ENCODE assay signal across 11 cellular contexts in the genomic region with DNA sequence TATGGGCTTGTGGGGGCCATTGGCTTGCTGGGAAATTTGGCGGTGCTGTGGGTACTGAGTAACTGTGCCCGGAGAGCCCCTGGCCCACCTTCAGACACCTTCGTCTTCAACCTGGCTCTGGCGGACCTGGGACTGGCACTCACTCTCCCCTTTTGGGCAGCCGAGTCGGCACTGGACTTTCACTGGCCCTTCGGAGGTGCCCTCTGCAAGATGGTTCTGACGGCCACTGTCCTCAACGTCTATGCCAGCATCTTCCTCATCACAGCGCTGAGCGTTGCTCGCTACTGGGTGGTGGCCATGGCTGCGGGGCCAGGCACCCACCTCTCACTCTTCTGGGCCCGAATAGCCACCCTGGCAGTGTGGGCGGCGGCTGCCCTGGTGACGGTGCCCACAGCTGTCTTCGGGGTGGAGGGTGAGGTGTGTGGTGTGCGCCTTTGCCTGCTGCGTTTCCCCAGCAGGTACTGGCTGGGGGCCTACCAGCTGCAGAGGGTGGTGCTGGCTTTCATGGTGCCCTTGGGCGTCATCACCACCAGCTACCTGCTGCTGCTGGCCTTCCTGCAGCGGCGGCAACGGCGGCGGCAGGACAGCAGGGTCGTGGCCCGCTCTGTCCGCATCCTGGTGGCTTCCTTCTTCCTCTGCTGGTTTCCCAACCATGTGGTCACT. TPM values are rescaled to one million over a fixed set of nuclear protein-coding genes. Genes with fewer than 3 reads are reported as not detected.
A peak's percentile ranks its signal among the peaks of the same experiment; 100 is the strongest.
DNase-seq lines count a peak whose midpoint lies in the region; ATAC-seq, FAIRE-seq and TF ChIP-seq lines count a peak whose summit lies in the region.
"Had no signal": no experiment of that assay in that cellular context is flagged by ENCODE, and none has a peak within 500 bp of the region (broad histone marks: within the 10 kb centered on the region; RNA-seq: fewer than 3 reads in every experiment).

No MANE protein-coding gene starts in this region.

- H3K4me3 ChIP-seq in A549 (no peak overlapping the region), GM23248 (no peak overlapping the region), mucosa of descending colon (no peak overlapping the region), prostate gland (no peak overlapping the region)
- H3K4me3 ChIP-seq: SJSA1 had no signal

- H3K4me3 Mint-ChIP-seq in activated naive CD8-positive, alpha-beta T cell treated with anti-CD3 and anti-CD28 coated beads, Interleukin-2, amount 10 ng/mL, durations not matched to agents 7 days and 5 days: no peak overlapping the region

- peaks cover 48% of the 10 kb centered on the region for H3K4me1 Mint-ChIP-seq in activated naive CD8-positive, alpha-beta T cell treated with anti-CD3 and anti-CD28 coated beads, Interleukin-2, amount 10 ng/mL, durations not matched to agents 7 days and 5 days

- H3K4me1 ChIP-seq in A549: peaks cover 76% of the 10 kb centered on the region
- peaks cover 11% of the 10 kb centered on the region for H3K4me1 ChIP-seq in GM23248 (ENCODE audit: insufficient read depth)
- H3K4me1 ChIP-seq in mucosa of descending colon (ENCODE audit: low read depth): peaks cover 40% of the 10 kb centered on the region
- H3K4me1 ChIP-seq in prostate gland (replicated peaks): no peaks in the 10 kb centered on the region

- no peaks in the 10 kb centered on the region for H3K9me3 Mint-ChIP-seq in activated naive CD8-positive, alpha-beta T cell treated with anti-CD3 and anti-CD28 coated beads, Interleukin-2, amount 10 ng/mL, durations not matched to agents 7 days and 5 days

- H3K36me3 ChIP-seq in GM23248 (ENCODE audit: low read depth): peaks cover 13% of the 10 kb centered on the region
- no peaks in the 10 kb centered on the region for H3K36me3 ChIP-seq in mucosa of descending colon (ENCODE audit: low read depth)
- no peaks in the 10 kb centered on the region for H3K36me3 ChIP-seq in prostate gland

- H3K9me2 ChIP-seq in GM23248 (ENCODE audit: insufficient read depth): no peaks in the 10 kb centered on the region

- POLR2A ChIA-PET in A549 (lab: Yijun Ruan, JAX): no interaction called here
- POLR2A ChIA-PET in activated naive CD8-positive, alpha-beta T cell treated with anti-CD3 and anti-CD28 coated beads, Interleukin-2, amount 10 ng/mL, durations not matched to agents 7 days and 5 days (lab: Charles Lee): interaction anchor here (0.8 to 7.5 kb wide), 4 partner anchors 8 to 47 kb away, joined by 3 to 105 read pairs (median 7); a partner anchor contains a TSS

- CTCF ChIA-PET in A549 (lab: Yijun Ruan, JAX): interaction anchor here (1.0 to 10.8 kb wide), 4 partner anchors 8 to 124 kb away, joined by 3 to 423 read pairs (median 22); a partner anchor contains a TSS

- H4K20me1 ChIP-seq in GM23248 (ENCODE audit: insufficient read depth): no peaks in the 10 kb centered on the region

- H3K27me3 Mint-ChIP-seq in activated naive CD8-positive, alpha-beta T cell treated with anti-CD3 and anti-CD28 coated beads, Interleukin-2, amount 10 ng/mL, durations not matched to agents 7 days and 5 days: no peaks in the 10 kb centered on the region

- H3K36me3 Mint-ChIP-seq in activated naive CD8-positive, alpha-beta T cell treated with anti-CD3 and anti-CD28 coated beads, Interleukin-2, amount 10 ng/mL, durations not matched to agents 7 days and 5 days: peaks cover 12% of the 10 kb centered on the region

- peak overlapping the region; percentile 89 for H3K27ac Mint-ChIP-seq in activated naive CD8-positive, alpha-beta T cell treated with anti-CD3 and anti-CD28 coated beads, Interleukin-2, amount 10 ng/mL, durations not matched to agents 7 days and 5 days

- DNase-seq in A549 (ENCODE audit: low read depth in 1 of 2, low spot score in 1 of 2) (no peak), GM23248 (peak; percentile 20), mucosa of descending colon (peak; percentile 41 to 72 (median 71)), mucosa of gallbladder (ENCODE audit: low spot score) (no peak), prostate gland (ENCODE audit: low spot score) (no peak)
- no peak for DNase-seq in activated naive CD8-positive, alpha-beta T cell treated with anti-CD3 and anti-CD28 coated beads, Interleukin-2, amount 10 ng/mL, durations not matched to agents 7 days and 5 days
- DNase-seq in NK-92 treated with Interleukin-12 subunit alpha and Interleukin-12 subunit beta, amount 100 ng/mL, for 24 hours (lab: John Stamatoyannopoulos, UW): no peak
- DNase-seq: midbrain had no signal

- peaks cover 33% of the 10 kb centered on the region for H3F3A ChIP-seq in GM23248 (ENCODE audit: insufficient read depth)

- FAIRE-seq in A549 (lab: Jason Lieb, UNC): no peak

- in situ Hi-C loops in GM23248 (cut with MboI): no loop called here

- no peak overlapping the region for H3K9ac ChIP-seq in GM23248

- H3K4me2 ChIP-seq in A549 (peak overlapping the region; percentile 57), GM23248 (ENCODE audit: unreplicated experiment) (no peak overlapping the region)

- 94% methylated on average over 26 of the region's 29 CpGs for WGBS in A549 (ENCODE audit: missing lambda C conversion rate)
- WGBS in GM23248 (ENCODE audit: low coverage in 1 of 2, low lambda C conversion rate in 2 of 2, missing lambda C conversion rate in 2 of 2), 2 experiments: 81 to 85% methylated on average over 25 to 28 of the region's 29 CpGs
- 84% methylated on average over 23 of the region's 29 CpGs for WGBS in prostate gland

- no peaks in the 10 kb centered on the region for H3K9me3 ChIP-seq in A549
- H3K9me3 ChIP-seq in GM23248 (ENCODE audit: low read depth): no peaks in the 10 kb centered on the region
- no peaks in the 10 kb centered on the region for H3K9me3 ChIP-seq in mucosa of descending colon
- no peaks in the 10 kb centered on the region for H3K9me3 ChIP-seq in prostate gland
- H3K9me3 ChIP-seq: SJSA1 had no signal

- H2AFZ ChIP-seq in GM23248: no peak overlapping the region

- H3K27ac ChIP-seq in A549: peak overlapping the region; percentile 76 to 86
- no peak overlapping the region for H3K27ac ChIP-seq in GM23248
- H3K27ac ChIP-seq in prostate gland: no peak overlapping the region
- H3K27ac ChIP-seq: SJSA1 had no signal

- no peak for TF ChIP-seq EP300 in A549 (IDR thresholded peaks at IDR 0.05)

- H3K27me3 ChIP-seq in GM23248 (replicated peaks; ENCODE audit: insufficient read depth): no peaks in the 10 kb centered on the region
- H3K27me3 ChIP-seq in prostate gland (replicated peaks; ENCODE audit: insufficient read depth): no peaks in the 10 kb centered on the region
- H3K27me3 ChIP-seq: SJSA1 had no signal

- ATAC-seq in A549: peak; percentile 0 to 2; a peak in 2 of 6 replicates
- ATAC-seq in activated naive CD8-positive, alpha-beta T cell treated with anti-CD3 and anti-CD28 coated beads, Interleukin-2, amount 10 ng/mL, durations not matched to agents 7 days and 5 days (ENCODE audit: low read depth): no peak
- ATAC-seq in mucosa of descending colon: peak; percentile 32
- no peak for ATAC-seq in HG03135 (IDR thresholded peaks at IDR 0.05; ENCODE audit: unreplicated experiment)

- TF ChIP-seq CTCF in A549 (IDR thresholded peaks at IDR 0.05): no peak
- TF ChIP-seq CTCF in mucosa of descending colon (IDR thresholded peaks at IDR 0.05): no peak
- no peak for TF ChIP-seq CTCF in prostate gland (IDR thresholded peaks at IDR 0.05)

- no peaks in the 10 kb centered on the region for H3K79me2 ChIP-seq in GM23248 (ENCODE audit: insufficient read depth)

- intact Hi-C loops in mucosa of descending colon (cut with DNase I, micrococcal nuclease): no loop called here
- intact Hi-C loops in prostate gland (cut with DNase I): no loop called here

- TF ChIP-seq POLR2A in A549 (IDR thresholded peaks at IDR 0.05; ENCODE audit: low read length) (no peak), prostate gland (IDR thresholded peaks at IDR 0.05) (no peak)

- no peak for TF ChIP-seq RAD21 in A549 (conservative IDR thresholded peaks at IDR 0.05 in 1 of 2, IDR thresholded peaks at IDR 0.05 in 1 of 2)

RNA-seq across cellular contexts. Expression of a gene that starts 0.5 kb away (rescaled TPM):
- 0.12 TPM in 1 of 2 replicates, not detected in the other for polyA plus RNA-seq in A549 (2011; rRNA removed)
- 0.03 and 0.05 TPM in 2 replicates for polyA plus RNA-seq in A549 (2012; cell fraction: cytosol; rRNA removed)
- polyA plus RNA-seq in A549 (2012; cell fraction: nucleus; rRNA removed): 0.07 TPM in 1 of 2 replicates, not detected in the other
- polyA plus RNA-seq in A549 (2017; fragmentation: RNase III; extraction: RNeasy Plus Mini Kit Qiagen cat#74134 plus additional on column Dnase treatment): 0.06 TPM in 1 of 3 replicates, not detected in the others
- not detected in 2 replicates for polyA minus RNA-seq in A549 (2011; rRNA and poly(A)+ RNA removed)
- not detected in 2 replicates for total RNA-seq in GM23248 (2014; rRNA removed; shearing (Covaris generic))
- polyA plus RNA-seq in GM23248 (2016; fragmentation: Nextera tagmentation; extraction: Ambion mirVana): 0.20 and 0.39 TPM in 2 replicates
- under 1 TPM in 1 of 2 experiments, not detected in 1; 0.26 TPM for total RNA-seq in activated naive CD8-positive, alpha-beta T cell treated with anti-CD3 and anti-CD28 coated beads, Interleukin-2, amount 10 ng/mL, durations not matched to agents 7 days and 5 days
- total RNA-seq in mucosa of descending colon: 1 to 10 TPM; 1.2 to 4.2 (median 3.3) TPM
- total RNA-seq in mucosa of gallbladder: not detected
- total RNA-seq in prostate gland: not detected
- total RNA-seq: Daoy, SJSA1 had no signal

RNA-seq across cellular contexts. Expression of a gene that starts 7.8 kb away (rescaled TPM):
- 69.9 and 72.3 TPM in 2 replicates for polyA plus RNA-seq in A549 (2011; rRNA removed)
- 22.6 and 30.2 TPM in 2 replicates for polyA plus RNA-seq in A549 (2012; cell fraction: cytosol; rRNA removed)
- polyA plus RNA-seq in A549 (2012; cell fraction: nucleus; rRNA removed): 52.1 and 67.4 TPM in 2 replicates
- polyA plus RNA-seq in A549 (2017; fragmentation: RNase III; extraction: RNeasy Plus Mini Kit Qiagen cat#74134 plus additional on column Dnase treatment): 35.7 to 37.9 TPM (median 37.7 TPM) in 3 replicates
- 58.0 and 90.2 TPM in 2 replicates for polyA minus RNA-seq in A549 (2011; rRNA and poly(A)+ RNA removed)
- 24.2 TPM in 2 replicates for total RNA-seq in GM23248 (2014; rRNA removed; shearing (Covaris generic))
- polyA plus RNA-seq in GM23248 (2016; fragmentation: Nextera tagmentation; extraction: Ambion mirVana): 25.3 and 27.8 TPM in 2 replicates
- 10 to 100 TPM; 91.6 to 94.5 TPM for total RNA-seq in activated naive CD8-positive, alpha-beta T cell treated with anti-CD3 and anti-CD28 coated beads, Interleukin-2, amount 10 ng/mL, durations not matched to agents 7 days and 5 days
- total RNA-seq in mucosa of descending colon: 10 to 100 TPM; 52.9 to 59.5 (median 58.6) TPM
- total RNA-seq in mucosa of gallbladder: 44.5 TPM
- 10 to 100 TPM; 49.8 to 66.1 TPM for total RNA-seq in prostate gland

RNA-seq across cellular contexts. Expression of a gene that starts 30.8 kb away (rescaled TPM):
- 48.1 and 51.9 TPM in 2 replicates for polyA plus RNA-seq in A549 (2011; rRNA removed)
- polyA plus RNA-seq in A549 (2012; cell fraction: cytosol; rRNA removed): 16.8 and 17.2 TPM in 2 replicates
- polyA plus RNA-seq in A549 (2012; cell fraction: nucleus; rRNA removed): 10.3 and 14.4 TPM in 2 replicates
- polyA plus RNA-seq in A549 (2017; fragmentation: RNase III; extraction: RNeasy Plus Mini Kit Qiagen cat#74134 plus additional on column Dnase treatment): 19.2 to 23.6 TPM (median 20.4 TPM) in 3 replicates
- 30.5 and 44.6 TPM in 2 replicates for polyA minus RNA-seq in A549 (2011; rRNA and poly(A)+ RNA removed)
- 29.7 and 32.4 TPM in 2 replicates for total RNA-seq in GM23248 (2014; rRNA removed; shearing (Covaris generic))
- 30.5 and 33.1 TPM in 2 replicates for polyA plus RNA-seq in GM23248 (2016; fragmentation: Nextera tagmentation; extraction: Ambion mirVana)
- 10 to 100 TPM; 31.3 to 32.8 TPM for total RNA-seq in activated naive CD8-positive, alpha-beta T cell treated with anti-CD3 and anti-CD28 coated beads, Interleukin-2, amount 10 ng/mL, durations not matched to agents 7 days and 5 days
- total RNA-seq in mucosa of descending colon: 10 to 100 TPM; 21.8 to 29.7 (median 23.5) TPM
- 38.9 TPM for total RNA-seq in mucosa of gallbladder
- 10 to 100 TPM; 20.8 to 21.8 TPM for total RNA-seq in prostate gland

RNA-seq across cellular contexts. Expression of a gene that starts 36.4 kb away (rescaled TPM):
- polyA plus RNA-seq in A549 (2011; rRNA removed): 67.4 and 69.1 TPM in 2 replicates
- polyA plus RNA-seq in A549 (2012; cell fraction: cytosol; rRNA removed): 22.8 and 23.2 TPM in 2 replicates
- polyA plus RNA-seq in A549 (2012; cell fraction: nucleus; rRNA removed): 66.0 and 69.8 TPM in 2 replicates
- polyA plus RNA-seq in A549 (2017; fragmentation: RNase III; extraction: RNeasy Plus Mini Kit Qiagen cat#74134 plus additional on column Dnase treatment): 21.3 to 21.5 TPM (median 21.5 TPM) in 3 replicates
- polyA minus RNA-seq in A549 (2011; rRNA and poly(A)+ RNA removed): 84.0 and 96.7 TPM in 2 replicates
- total RNA-seq in GM23248 (2014; rRNA removed; shearing (Covaris generic)): 136 and 139 TPM in 2 replicates
- 76.7 and 77.7 TPM in 2 replicates for polyA plus RNA-seq in GM23248 (2016; fragmentation: Nextera tagmentation; extraction: Ambion mirVana)
- total RNA-seq in activated naive CD8-positive, alpha-beta T cell treated with anti-CD3 and anti-CD28 coated beads, Interleukin-2, amount 10 ng/mL, durations not matched to agents 7 days and 5 days: 100 to 1,000 TPM; 151 to 155 TPM
- total RNA-seq in mucosa of descending colon: 100 to 1,000 TPM in 1 of 3 donors, 10 to 100 TPM in 2; 79.7 to 132 (median 90.5) TPM
- total RNA-seq in mucosa of gallbladder: 142 TPM
- total RNA-seq in prostate gland: 10 to 100 TPM; 35.8 to 66.2 TPM

Comparison
In these comparisons a context has a peak if more than half of its experiments do, and no peak if none do; other contexts are left out.
1. ATAC-seq: peak in A549 (2 of 2) and mucosa of descending colon (single experiment); none in activated naive CD8-positive, alpha-beta T cell treated with anti-CD3 and anti-CD28 coated beads, Interleukin-2, amount 10 ng/mL, durations not matched to agents 7 days and 5 days (single experiment) and HG03135 (single experiment).
2. DNase-seq: peak in GM23248 (single experiment) and mucosa of descending colon (3 of 3); none in A549 (0 of 2), activated naive CD8-positive, alpha-beta T cell treated with anti-CD3 and anti-CD28 coated beads, Interleukin-2, amount 10 ng/mL, durations not matched to agents 7 days and 5 days (single experiment), NK-92 treated with Interleukin-12 subunit alpha and Interleukin-12 subunit beta, amount 100 ng/mL, for 24 hours (single experiment), mucosa of gallbladder (single experiment) and prostate gland (single experiment).
3. H3K27ac ChIP-seq: peak in A549 (2 of 2); none in GM23248 (single experiment) and prostate gland (0 of 2).